ENCODE assay signal across 16 cellular contexts in genomic region chr6:164167873-164168405, GRCh38.
"Had no signal": no experiment of that assay in that cellular context is flagged by ENCODE, and none has a peak within 500 bp of the region (broad histone marks: within the 10 kb centered on the region; RNA-seq: fewer than 3 reads in every experiment).

No MANE protein-coding gene starts in this region.

- H3K27me3 Mint-ChIP-seq: activated CD4-positive, alpha-beta memory T cell treated with anti-CD3 and anti-CD28 coated beads, Interleukin-2, amount 10 ng/mL, durations not matched to agents 7 days and 5 days; activated naive CD4-positive, alpha-beta T cell treated with anti-CD3 and anti-CD28 coated beads, Interleukin-2, amount 50 U/mL, for 24 hours had no signal

- H3K36me3 ChIP-seq: cardiac muscle cell, lower lobe of right lung, tibial nerve, uterus had no signal

- H3K4me1 Mint-ChIP-seq: activated CD4-positive, alpha-beta memory T cell treated with anti-CD3 and anti-CD28 coated beads, Interleukin-2, amount 10 ng/mL, durations not matched to agents 7 days and 5 days; activated naive CD4-positive, alpha-beta T cell treated with anti-CD3 and anti-CD28 coated beads, Interleukin-2, amount 50 U/mL, for 24 hours; naive thymus-derived CD4-positive, alpha-beta T cell had no signal

- H3K4me1 ChIP-seq: lower lobe of right lung, parathyroid adenoma, tibial nerve, uterus had no signal

- H3K9ac ChIP-seq: parathyroid adenoma had no signal

- ATAC-seq: esophagus mucosa; lower lobe of right lung; naive thymus-derived CD4-positive, alpha-beta T cell; WTC11 had no signal

- H3K36me3 Mint-ChIP-seq: activated naive CD4-positive, alpha-beta T cell treated with anti-CD3 and anti-CD28 coated beads, Interleukin-2, amount 50 U/mL, for 24 hours; naive thymus-derived CD4-positive, alpha-beta T cell had no signal

- H3K27ac Mint-ChIP-seq: activated CD4-positive, alpha-beta memory T cell treated with anti-CD3 and anti-CD28 coated beads, Interleukin-2, amount 10 ng/mL, durations not matched to agents 7 days and 5 days; activated naive CD4-positive, alpha-beta T cell treated with anti-CD3 and anti-CD28 coated beads, Interleukin-2, amount 50 U/mL, for 24 hours; naive thymus-derived CD4-positive, alpha-beta T cell; WTC11 had no signal

- H2AFZ ChIP-seq: parathyroid adenoma had no signal

- H3K9me3 Mint-ChIP-seq: activated naive CD4-positive, alpha-beta T cell treated with anti-CD3 and anti-CD28 coated beads, Interleukin-2, amount 50 U/mL, for 24 hours had no signal

- H3K79me2 ChIP-seq: parathyroid adenoma had no signal

- H3K9me3 ChIP-seq: lower lobe of right lung, tibial nerve, uterus had no signal

- H3K4me3 ChIP-seq: cardiac muscle cell, lower lobe of right lung, tibial nerve, uterus had no signal

- H3K4me3 Mint-ChIP-seq: activated CD4-positive, alpha-beta memory T cell treated with anti-CD3 and anti-CD28 coated beads, Interleukin-2, amount 10 ng/mL, durations not matched to agents 7 days and 5 days; activated naive CD4-positive, alpha-beta T cell treated with anti-CD3 and anti-CD28 coated beads, Interleukin-2, amount 50 U/mL, for 24 hours; naive thymus-derived CD4-positive, alpha-beta T cell; WTC11 had no signal

- H3K27ac ChIP-seq: cardiac muscle cell, lower lobe of right lung, parathyroid adenoma, tibial nerve, uterus had no signal

- H3K27me3 ChIP-seq: cardiac muscle cell, tibial nerve, uterus had no signal

- DNase-seq: activated CD4-positive, alpha-beta memory T cell treated with anti-CD3 and anti-CD28 coated beads, Interleukin-2, amount 10 ng/mL, durations not matched to agents 7 days and 5 days; activated CD4-positive, alpha-beta T cell treated with anti-CD3 and anti-CD28 coated beads for 4 hours; activated effector memory CD4-positive, alpha-beta T cell treated with anti-CD3 and anti-CD28 coated beads, Interleukin-2, amount 50 U/mL, for 16 hours; activated T-cell treated with anti-CD3 and anti-CD28 coated beads, Interleukin-2, amount 50 U/mL, for 48 hours; lower lobe of right lung; naive thymus-derived CD4-positive, alpha-beta T cell; small intestine; stimulated activated CD4-positive, alpha-beta T cell treated with anti-CD3 and anti-CD28 coated beads, Interleukin-4, amount 100 ng/mL, for 24 hours; stimulated activated naive CD4-positive, alpha-beta T cell; uterus had no signal
